ENCODE assay signal across 10 cellular contexts in genomic region chr2:238220892-238221521, GRCh38. TPM values are rescaled to one million over a fixed set of nuclear protein-coding genes. Genes with fewer than 3 reads are reported as not detected.
A peak's percentile ranks its signal among the peaks of the same experiment; 100 is the strongest.
DNase-seq lines count a peak whose midpoint lies in the region; ATAC-seq and TF ChIP-seq lines count a peak whose summit lies in the region.
"Had no signal": no experiment of that assay in that cellular context is flagged by ENCODE, and none has a peak within 500 bp of the region (broad histone marks: within the 10 kb centered on the region; RNA-seq: fewer than 3 reads in every experiment).

No MANE protein-coding gene starts in this region.

- no peaks in the 10 kb centered on the region for H3K36me3 ChIP-seq in upper lobe of right lung

- no peaks in the 10 kb centered on the region for H3K9me3 Mint-ChIP-seq in activated naive CD4-positive, alpha-beta T cell treated with anti-CD3 and anti-CD28 coated beads, Interleukin-2, amount 50 U/mL, for 24 hours
- no peaks in the 10 kb centered on the region for H3K9me3 Mint-ChIP-seq in activated T-helper 1 cell treated with anti-CD3 and anti-CD28 coated beads, Interleukin-12 subunit alpha, Interleukin-12 subunit beta, Interleukin-2, Interleukin-4 antibody, amounts not matched to agents 30 ng/mL and 10 ng/mL and 1 ng/mL, durations not matched to agents 14 hours and 24 hours and 36 hours

- TF ChIP-seq CTCF in upper lobe of right lung (IDR thresholded peaks at IDR 0.05), result no peak

- peak overlapping the region; percentile 23 for H3K4me3 Mint-ChIP-seq in activated naive CD4-positive, alpha-beta T cell treated with anti-CD3 and anti-CD28 coated beads, Interleukin-2, amount 50 U/mL, for 24 hours
- H3K4me3 Mint-ChIP-seq in activated T-helper 1 cell treated with anti-CD3 and anti-CD28 coated beads, Interleukin-12 subunit alpha, Interleukin-12 subunit beta, Interleukin-2, Interleukin-4 antibody, amounts not matched to agents 30 ng/mL and 10 ng/mL and 1 ng/mL, durations not matched to agents 14 hours and 24 hours and 36 hours, result peak overlapping the region; percentile 7

- peak overlapping the region; percentile 16 for H3K4me3 ChIP-seq in upper lobe of right lung

- no peaks in the 10 kb centered on the region for H3K4me1 ChIP-seq in upper lobe of right lung

- ATAC-seq in upper lobe of right lung (peak; percentile 79), HG03354 (IDR thresholded peaks at IDR 0.05; ENCODE audit: poor library complexity, severe bottlenecking, unreplicated experiment) (no peak), HG03342 (IDR thresholded peaks at IDR 0.05; ENCODE audit: unreplicated experiment) (no peak)

- no peak overlapping the region for H3K27ac ChIP-seq in upper lobe of right lung

- H3K27ac Mint-ChIP-seq in activated naive CD4-positive, alpha-beta T cell treated with anti-CD3 and anti-CD28 coated beads, Interleukin-2, amount 50 U/mL, for 24 hours, result no peak overlapping the region
- H3K27ac Mint-ChIP-seq in activated T-helper 1 cell treated with anti-CD3 and anti-CD28 coated beads, Interleukin-12 subunit alpha, Interleukin-12 subunit beta, Interleukin-2, Interleukin-4 antibody, amounts not matched to agents 30 ng/mL and 10 ng/mL and 1 ng/mL, durations not matched to agents 14 hours and 24 hours and 36 hours, result no peak overlapping the region

- H3K36me3 Mint-ChIP-seq in activated naive CD4-positive, alpha-beta T cell treated with anti-CD3 and anti-CD28 coated beads, Interleukin-2, amount 50 U/mL, for 24 hours, result peaks cover 2% of the 10 kb centered on the region
- peaks cover 2% of the 10 kb centered on the region for H3K36me3 Mint-ChIP-seq in activated T-helper 1 cell treated with anti-CD3 and anti-CD28 coated beads, Interleukin-12 subunit alpha, Interleukin-12 subunit beta, Interleukin-2, Interleukin-4 antibody, amounts not matched to agents 30 ng/mL and 10 ng/mL and 1 ng/mL, durations not matched to agents 14 hours and 24 hours and 36 hours (ENCODE audit: low read depth)

- DNase-seq in activated naive CD4-positive, alpha-beta T cell treated with Interleukin-2 at 50 U/mL for 16 hours, result no peak
- DNase-seq in activated T-helper 1 cell treated with anti-CD3 and anti-CD28 coated beads, Interleukin-12 subunit alpha, Interleukin-12 subunit beta, Interleukin-2, Interleukin-4 antibody, amounts not matched to agents 30 ng/mL and 10 ng/mL and 1 ng/mL, durations not matched to agents 14 hours and 24 hours and 36 hours (ENCODE audit: low spot score), result no peak
- DNase-seq in iris pigment epithelial cell (ENCODE audit: low read depth) (peak; percentile 21), upper lobe of right lung (no peak), NCI-H1105 (lab: John Stamatoyannopoulos, UW) (no peak)
- DNase-seq: COR-L47, NCI-H69 had no signal

- H3K4me1 Mint-ChIP-seq in activated naive CD4-positive, alpha-beta T cell treated with anti-CD3 and anti-CD28 coated beads, Interleukin-2, amount 50 U/mL, for 24 hours, result no peaks in the 10 kb centered on the region
- H3K4me1 Mint-ChIP-seq in activated T-helper 1 cell treated with anti-CD3 and anti-CD28 coated beads, Interleukin-12 subunit alpha, Interleukin-12 subunit beta, Interleukin-2, Interleukin-4 antibody, amounts not matched to agents 30 ng/mL and 10 ng/mL and 1 ng/mL, durations not matched to agents 14 hours and 24 hours and 36 hours (ENCODE audit: low read depth), result no peaks in the 10 kb centered on the region

- H3K9me3 ChIP-seq in upper lobe of right lung, result no peaks in the 10 kb centered on the region

- H3K27me3 Mint-ChIP-seq in activated naive CD4-positive, alpha-beta T cell treated with anti-CD3 and anti-CD28 coated beads, Interleukin-2, amount 50 U/mL, for 24 hours, result no peaks in the 10 kb centered on the region
- H3K27me3 Mint-ChIP-seq in activated T-helper 1 cell treated with anti-CD3 and anti-CD28 coated beads, Interleukin-12 subunit alpha, Interleukin-12 subunit beta, Interleukin-2, Interleukin-4 antibody, amounts not matched to agents 30 ng/mL and 10 ng/mL and 1 ng/mL, durations not matched to agents 14 hours and 24 hours and 36 hours (ENCODE audit: insufficient read depth), result peaks cover 3% of the 10 kb centered on the region

- intact Hi-C loops in activated T-helper 1 cell treated with anti-CD3 and anti-CD28 coated beads, Interleukin-12 subunit alpha, Interleukin-12 subunit beta, Interleukin-2, Interleukin-4 antibody, amounts not matched to agents 30 ng/mL and 10 ng/mL and 1 ng/mL, durations not matched to agents 14 hours and 24 hours and 36 hours (cut with micrococcal nuclease), result no loop called here
- intact Hi-C loops in upper lobe of right lung (cut with DNase I), result no loop called here

- no peaks in the 10 kb centered on the region for H3K27me3 ChIP-seq in upper lobe of right lung

RNA-seq across cellular contexts. Expression of gene ILKAP, which starts 17.5 kb away (rescaled TPM):
- total RNA-seq in activated T-helper 1 cell treated with anti-CD3 and anti-CD28 coated beads, Interleukin-12 subunit alpha, Interleukin-12 subunit beta, Interleukin-2, Interleukin-4 antibody, amounts not matched to agents 30 ng/mL and 10 ng/mL and 1 ng/mL, durations not matched to agents 14 hours and 24 hours and 36 hours, result 77.3 and 79.9 TPM in 2 replicates
- total RNA-seq in upper lobe of right lung, result 47.2 TPM

RNA-seq across cellular contexts. Expression of gene HES6, which starts 18.8 kb away (rescaled TPM):
- total RNA-seq in activated T-helper 1 cell treated with anti-CD3 and anti-CD28 coated beads, Interleukin-12 subunit alpha, Interleukin-12 subunit beta, Interleukin-2, Interleukin-4 antibody, amounts not matched to agents 30 ng/mL and 10 ng/mL and 1 ng/mL, durations not matched to agents 14 hours and 24 hours and 36 hours, result 10.3 and 11.2 TPM in 2 replicates
- 7.3 TPM for total RNA-seq in upper lobe of right lung
